20 cellular contexts compared by ENCODE assay signal in the genomic region with DNA sequence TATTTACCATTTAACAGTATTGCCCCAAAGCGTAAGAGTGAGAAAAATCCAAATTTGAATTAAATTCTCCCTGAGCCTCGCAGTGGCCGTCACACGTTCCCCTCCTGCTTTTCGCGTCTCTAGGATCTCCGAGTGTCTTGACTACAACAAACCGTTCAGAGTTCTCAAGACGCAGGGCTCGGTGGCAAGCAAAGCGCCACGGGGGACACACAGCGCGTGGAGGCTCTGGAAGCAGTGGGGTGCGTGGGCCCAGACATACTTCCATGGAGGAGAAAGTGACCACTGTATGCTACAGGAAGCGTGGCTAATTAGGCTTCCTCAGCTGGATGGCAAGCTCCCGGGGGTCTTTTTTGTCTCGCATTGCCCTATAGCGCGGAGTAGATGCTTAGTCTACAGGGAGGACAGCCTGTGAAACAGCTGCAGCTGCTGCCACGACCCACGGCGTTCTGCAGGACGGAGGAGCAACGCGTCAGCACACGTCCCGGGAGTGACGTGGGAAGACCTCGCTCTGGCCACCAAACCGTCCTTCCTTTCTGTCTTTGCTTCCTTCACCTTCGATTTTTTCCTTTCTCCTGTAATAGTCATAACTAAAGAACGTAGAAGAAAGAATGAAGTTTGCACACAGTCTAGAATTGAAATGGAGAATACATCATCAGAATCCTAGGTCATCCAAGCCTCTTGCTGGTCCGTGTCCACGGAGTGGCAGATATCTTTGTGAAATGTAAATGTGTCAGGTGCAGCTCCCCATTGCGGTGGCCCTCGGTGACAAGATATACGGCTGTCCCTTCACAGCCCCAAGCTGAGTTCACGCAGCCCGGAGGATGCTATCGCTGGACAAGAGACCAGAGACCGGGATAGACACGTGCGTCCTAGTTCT.
DNase-seq lines count a peak whose midpoint lies in the region; ATAC-seq, FAIRE-seq and TF ChIP-seq lines count a peak whose summit lies in the region.
"Had no signal": no experiment of that assay in that cellular context is flagged by ENCODE, and none has a peak within 500 bp of the region (broad histone marks: within the 10 kb centered on the region; RNA-seq: fewer than 3 reads in every experiment).

No MANE protein-coding gene starts in this region.

- no peak for DNase-seq in RWPE2 (ENCODE audit: low spot score)
- no peak for DNase-seq in bronchial epithelial cell (ENCODE audit: low read depth)
- no peak for DNase-seq in T-helper 17 cell
- DNase-seq in AML-193 (lab: John Stamatoyannopoulos, UW) = no peak
- DNase-seq: ACHN; DMS 273 treated with DMSO at 0.1 percent for 48 hours; KG1; MV-4-11; NCI-H1694 treated with DMSO at 0.1 percent for 48 hours; NCI-H510A; NCI-H748 treated with DMSO at 0.1 percent for 48 hours; NK-92 treated with Interleukin-12 subunit alpha and Interleukin-12 subunit beta, amount 100 ng/mL, for 24 hours; SHP77 treated with DMSO at 0.1 percent for 48 hours had no signal

- no peak overlapping the region for H3K4me3 ChIP-seq in RWPE2 (ENCODE audit: severe bottlenecking)
- H3K4me3 ChIP-seq in bronchial epithelial cell (ENCODE audit: low read depth, low read length) = no peak overlapping the region
- H3K4me3 ChIP-seq: GM23248 had no signal

- no peak overlapping the region for H3K4me3 Mint-ChIP-seq in T-helper 17 cell
- H3K4me3 Mint-ChIP-seq: CD14-positive monocyte had no signal

- H3K4me1 ChIP-seq in RWPE2 (ENCODE audit: insufficient read depth, poor library complexity, severe bottlenecking) = peaks cover 31% of the 10 kb centered on the region

- H3K27me3 ChIP-seq in RWPE2 (ENCODE audit: insufficient read depth, poor library complexity, severe bottlenecking) (no peaks in the 10 kb centered on the region), bronchial epithelial cell (ENCODE audit: control insufficient read depth, insufficient read depth, low read length) (no peaks in the 10 kb centered on the region), layer of hippocampus (ENCODE audit: control insufficient read depth, insufficient read depth, low read length) (no peaks in the 10 kb centered on the region)

- H3K9me3 ChIP-seq in RWPE2 (ENCODE audit: severe bottlenecking) (no peaks in the 10 kb centered on the region), T-helper 17 cell (ENCODE audit: control insufficient read depth, low read length, poor library complexity, severe bottlenecking) (no peaks in the 10 kb centered on the region)

- H3K36me3 Mint-ChIP-seq in T-helper 17 cell (ENCODE audit: low read depth) = no peaks in the 10 kb centered on the region
- H3K36me3 Mint-ChIP-seq: CD14-positive monocyte had no signal

- H3K27me3 Mint-ChIP-seq in T-helper 17 cell = peaks cover 39% of the 10 kb centered on the region

- H3K4me1 Mint-ChIP-seq in T-helper 17 cell = no peaks in the 10 kb centered on the region

- FAIRE-seq in bronchial epithelial cell (lab: Jason Lieb, UNC) = peak; percentile 23
- FAIRE-seq: G401.6 had no signal

- no peak for TF ChIP-seq CTCF in RWPE2 (IDR thresholded peaks at IDR 0.05; ENCODE audit: poor library complexity, severe bottlenecking)
- TF ChIP-seq CTCF in bronchial epithelial cell (IDR thresholded peaks at IDR 0.05; ENCODE audit: insufficient read depth, low read length, severe bottlenecking) = no peak

- peak overlapping the region; percentile 93 for H3K27ac ChIP-seq in RWPE2 (ENCODE audit: poor library complexity, severe bottlenecking)
- peak overlapping the region; percentile 44 for H3K27ac ChIP-seq in layer of hippocampus (ENCODE audit: low read depth, low read length)
- peak overlapping the region; percentile 93 for H3K27ac ChIP-seq in temporal lobe (ENCODE audit: low read depth, low read length)
- H3K27ac ChIP-seq: GM23248 had no signal

- H3K27ac Mint-ChIP-seq in T-helper 17 cell = no peak overlapping the region
- H3K27ac Mint-ChIP-seq: CD14-positive monocyte had no signal

- H3K36me3 ChIP-seq in RWPE2 (ENCODE audit: low read depth) (no peaks in the 10 kb centered on the region), bronchial epithelial cell (ENCODE audit: control insufficient read depth, insufficient read depth, low read length) (no peaks in the 10 kb centered on the region)

- ATAC-seq in RWPE2 (ENCODE audit: low read depth) (no peak), GM21786 (IDR thresholded peaks at IDR 0.05; ENCODE audit: unreplicated experiment) (no peak), T-helper 17 cell (no peak)
- ATAC-seq: HCT116 had no signal
